ENCODE assay signal across 26 cellular contexts in genomic region chr6:132995009-132995408, GRCh38.
"Had no signal": no experiment of that assay in that cellular context is flagged by ENCODE, and none has a peak within 500 bp of the region (broad histone marks: within the 10 kb centered on the region; RNA-seq: fewer than 3 reads in every experiment).

No MANE protein-coding gene starts in this region.

- H3K36me3 ChIP-seq: ascending aorta, breast epithelium had no signal

- H3K4me3 ChIP-seq: ascending aorta, breast epithelium had no signal

- DNase-seq: activated B cell treated with CpG ODN at 0.5 μM for 24 hours; activated CD4-positive, alpha-beta memory T cell treated with anti-CD3 and anti-CD28 coated beads for 36 hours; activated CD4-positive, alpha-beta T cell treated with anti-CD3 and anti-CD28 coated beads for 4 hours; activated CD4-positive, alpha-beta T cell treated with anti-CD3 and anti-CD28 coated beads, Interleukin-2, amount 10 ng/mL, durations not matched to agents 24 days and 14 days; activated CD4-positive, alpha-beta T cell treated with anti-CD3 and anti-CD28 coated beads, Interleukin-2, amount 50 U/mL, for 1 hour; activated CD4-positive, alpha-beta T cell treated with anti-CD3 and anti-CD28 coated beads, Interleukin-2, amount 50 U/mL, for 4 hours; activated CD4-positive, CD25-positive, alpha-beta regulatory T cell treated with anti-CD3 and anti-CD28 coated beads, Interleukin-2, amount 50 U/mL, for 72 hours; activated CD8-positive, alpha-beta memory T cell treated with anti-CD3 and anti-CD28 coated beads for 24 hours; activated CD8-positive, alpha-beta memory T cell treated with anti-CD3 and anti-CD28 coated beads, Interleukin-2, amount 10 ng/mL, durations not matched to agents 7 days and 5 days; activated CD8-positive, alpha-beta memory T cell treated with anti-CD3 and anti-CD28 coated beads, Interleukin-2, amount 50 U/mL, for 48 hours; activated CD8-positive, alpha-beta T cell treated with anti-CD3 and anti-CD28 coated beads, Interleukin-2, amount 10 ng/mL, durations not matched to agents 7 days and 5 days; activated effector memory CD4-positive, alpha-beta T cell treated with Interleukin-2 at 50 U/mL for 16 hours; activated gamma-delta T cell; activated naive CD4-positive, alpha-beta T cell treated with anti-CD3 and anti-CD28 coated beads, Interleukin-2, amount 10 ng/mL, durations not matched to agents 7 days and 5 days; activated naive CD4-positive, alpha-beta T cell treated with Interleukin-2 at 50 U/mL for 16 hours; activated naive CD8-positive, alpha-beta T cell treated with anti-CD3 and anti-CD28 coated beads, Interleukin-2, amount 10 ng/mL, durations not matched to agents 7 days and 5 days; activated naive CD8-positive, alpha-beta T cell treated with anti-CD3 and anti-CD28 coated beads, Interleukin-2, amount 50 U/mL, for 24 hours; activated T-cell treated with anti-CD3 and anti-CD28 coated beads, Interleukin-2, amount 50 U/mL, for 24 hours; activated T-cell treated with anti-CD3 and anti-CD28 coated beads, Interleukin-2, amount 50 U/mL, for 48 hours; central memory CD4-positive, alpha-beta T cell; T-helper 1 cell; T-helper 2 cell; T-helper 9 cell had no signal

- H3K4me1 ChIP-seq: ascending aorta, breast epithelium had no signal

- H3K9me3 ChIP-seq: ascending aorta, breast epithelium had no signal

- ATAC-seq: activated CD8-positive, alpha-beta memory T cell treated with anti-CD3 and anti-CD28 coated beads, Interleukin-2, amount 10 ng/mL, durations not matched to agents 7 days and 5 days; activated CD8-positive, alpha-beta T cell treated with anti-CD3 and anti-CD28 coated beads, Interleukin-2, amount 10 ng/mL, durations not matched to agents 7 days and 5 days; activated naive CD8-positive, alpha-beta T cell treated with anti-CD3 and anti-CD28 coated beads, Interleukin-2, amount 50 U/mL, for 24 hours had no signal

- H3K27me3 ChIP-seq: ascending aorta, breast epithelium had no signal

- H3K27ac ChIP-seq: ascending aorta, breast epithelium, VCaP had no signal
